23 cellular contexts compared by ENCODE assay signal in the genomic region with DNA sequence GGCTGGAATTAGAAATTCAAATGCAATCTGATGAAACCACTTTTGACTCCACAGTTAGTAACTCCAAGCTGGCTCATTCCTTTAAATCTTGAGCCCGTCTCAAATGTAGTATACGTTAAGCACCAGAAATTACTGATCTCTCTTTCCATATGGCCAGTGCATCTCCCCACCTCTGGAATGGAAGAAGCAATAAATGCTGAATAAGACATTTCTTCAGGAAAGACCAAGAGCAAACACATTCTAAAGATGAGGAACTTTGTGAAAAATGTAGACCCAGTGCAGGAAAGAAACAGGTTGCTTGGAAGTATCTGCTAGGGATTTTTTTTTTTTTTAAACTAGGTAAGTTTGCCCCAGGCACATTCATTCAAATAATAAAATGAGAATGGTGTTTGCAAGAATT.
"Had no signal": no experiment of that assay in that cellular context is flagged by ENCODE, and none has a peak within 500 bp of the region (broad histone marks: within the 10 kb centered on the region; RNA-seq: fewer than 3 reads in every experiment).

No MANE protein-coding gene starts in this region.

- H3K27me3 ChIP-seq: adrenal gland, breast epithelium had no signal

- DNase-seq: activated CD4-positive, CD25-positive, alpha-beta regulatory T cell; activated CD8-positive, alpha-beta memory T cell treated with anti-CD3 and anti-CD28 coated beads, Interleukin-2, amount 50 U/mL, for 4 hours; activated CD8-positive, alpha-beta T cell treated with anti-CD3 and anti-CD28 coated beads for 36 hours; activated naive CD4-positive, alpha-beta T cell treated with anti-CD3 and anti-CD28 coated beads, Interleukin-2, amount 50 U/mL, for 16 hours; activated naive CD8-positive, alpha-beta T cell treated with anti-CD3 and anti-CD28 coated beads, Interleukin-2, amount 10 ng/mL, durations not matched to agents 7 days and 5 days; activated T-cell treated with anti-CD3 and anti-CD28 coated beads, Interleukin-2, amount 50 U/mL, for 72 hours; adrenal gland; aorta; caudate nucleus; Kasumi-1; NCI-H1048; NCI-H146; NCI-H1930; NCI-H2171; NCI-H2227 treated with DMSO at 0.1 percent for 48 hours; NCI-H524 treated with DMSO at 0.1 percent for 48 hours; NCI-H748 treated with DMSO at 0.1 percent for 48 hours; SIG-M5; T-cell; T-helper 2 cell; T1000 had no signal

- H3K27ac ChIP-seq: adrenal gland had no signal

- H3K36me3 ChIP-seq: adrenal gland, breast epithelium had no signal

- ATAC-seq: activated CD8-positive, alpha-beta T cell treated with anti-CD3 and anti-CD28 coated beads for 36 hours; activated T-cell treated with anti-CD3 and anti-CD28 coated beads, Interleukin-2, amount 50 U/mL, for 72 hours; T-cell had no signal

- H3K9me3 ChIP-seq: adrenal gland, breast epithelium had no signal

- FAIRE-seq: TTC549 had no signal

- H3K4me3 ChIP-seq: adrenal gland, breast epithelium had no signal

- H3K4me1 ChIP-seq: adrenal gland, breast epithelium had no signal
